Comparison of ENCODE assay signal across 21 cellular contexts in genomic region chr10:86944471-86944870, GRCh38. TPM values are rescaled to one million over a fixed set of nuclear protein-coding genes. Genes with fewer than 3 reads are reported as not detected.
DNase-seq lines count a peak whose midpoint lies in the region; ATAC-seq, FAIRE-seq and TF ChIP-seq lines count a peak whose summit lies in the region.
"Had no signal": no experiment of that assay in that cellular context is flagged by ENCODE, and none has a peak within 500 bp of the region (broad histone marks: within the 10 kb centered on the region; RNA-seq: fewer than 3 reads in every experiment).

No MANE protein-coding gene starts in this region.

- TF ChIP-seq POLR2A in K562 (conservative IDR thresholded peaks at IDR 0.05) (no peak), right lobe of liver (IDR thresholded peaks at IDR 0.05) (no peak)

- H3K9ac ChIP-seq in K562 (ENCODE audit: insufficient read depth in 1 of 2, low read depth in 2 of 2, low read length in 2 of 2) (no peak overlapping the region), mesenchymal stem cell (ENCODE audit: low read length) (peak overlapping the region; percentile 26)

- ATAC-seq in left ventricle myocardium superior (no peak), K562 (no peak), GM23338 (no peak), right lobe of liver (no peak)
- ATAC-seq: heart left ventricle had no signal

- H3K27me3 ChIP-seq in right atrium auricular region (no peaks in the 10 kb centered on the region), K562 (ENCODE audit: control insufficient read depth in 2 of 2, insufficient read depth in 2 of 2, low read length in 2 of 2) (no peaks in the 10 kb centered on the region), mesenchymal stem cell (ENCODE audit: control insufficient read depth in 1 of 2, insufficient read depth in 1 of 2, low read length in 2 of 2) (peaks cover 0 to 8% of the 10 kb centered on the region in 2 experiments), GM23338 (ENCODE audit: insufficient read depth) (peaks cover 8% of the 10 kb centered on the region; the same call in 1 of the 2 replicates), right lobe of liver (no peaks in the 10 kb centered on the region)
- H3K27me3 ChIP-seq: pancreas had no signal

- H4K91ac ChIP-seq in mesenchymal stem cell (ENCODE audit: low read length) = no peak overlapping the region

- H3K27me3 Mint-ChIP-seq in GM23338 (ENCODE audit: insufficient read depth, low read depth, poor library complexity) = peaks cover 29% of the 10 kb centered on the region

- no peak overlapping the region for H3K27ac Mint-ChIP-seq in GM23338
- H3K27ac Mint-ChIP-seq: T-helper 2 cell treated with Interferon-gamma antibody and Interleukin-4, amounts not matched to agents 5 μg/mL and 100 μg/mL, for 36 hours had no signal

- H3K4me3 ChIP-seq in right atrium auricular region = no peak overlapping the region
- H3K4me3 ChIP-seq in K562 = no peak overlapping the region
- H3K4me3 ChIP-seq in mesenchymal stem cell (ENCODE audit: insufficient read depth in 1 of 2, low read depth in 1 of 2, low read length in 2 of 2) = no peak overlapping the region
- H3K4me3 ChIP-seq in GM23338 = no peak overlapping the region
- no peak overlapping the region for H3K4me3 ChIP-seq in right lobe of liver
- H3K4me3 ChIP-seq: heart left ventricle, pancreas, stomach had no signal

- no peak overlapping the region for H2AK5ac ChIP-seq in mesenchymal stem cell (ENCODE audit: low read length, severe bottlenecking)

- H2BK12ac ChIP-seq in mesenchymal stem cell (ENCODE audit: low read length in 2 of 2) = no peak overlapping the region

- H3K9me3 ChIP-seq in right atrium auricular region (no peaks in the 10 kb centered on the region), K562 (replicated peaks; ENCODE audit: control insufficient read depth, insufficient read depth, low read depth, low read length) (no peaks in the 10 kb centered on the region), mesenchymal stem cell (ENCODE audit: control insufficient read depth, low read length) (no peaks in the 10 kb centered on the region), right lobe of liver (no peaks in the 10 kb centered on the region)
- H3K9me3 ChIP-seq: heart left ventricle, pancreas, stomach had no signal

- FAIRE-seq in K562 (lab: Jason Lieb, UNC) = no peak
- FAIRE-seq: D721Med, GM19239, pancreas had no signal

- H3F3A ChIP-seq in GM23338 (replicated peaks; ENCODE audit: low read depth) = no peaks in the 10 kb centered on the region

- H3K14ac ChIP-seq in mesenchymal stem cell (ENCODE audit: low read length in 2 of 2) = no peak overlapping the region

- H2BK15ac ChIP-seq in mesenchymal stem cell (ENCODE audit: low read depth, poor library complexity, severe bottlenecking) = no peak overlapping the region

- H3K79me2 ChIP-seq in K562 (ENCODE audit: control insufficient read depth, insufficient read depth, low read length) (no peaks in the 10 kb centered on the region), GM23338 (replicated peaks; ENCODE audit: insufficient read depth) (no peaks in the 10 kb centered on the region)

- peaks cover 15% of the 10 kb centered on the region for H3K4me1 Mint-ChIP-seq in GM23338

- H3K36me3 Mint-ChIP-seq in GM23338 (ENCODE audit: low read depth) = 0 out of 3 replicates have a peak, but pooled peaks cover 5% of the 10 kb centered on the region

- BruUV-seq in K562 (replicated peaks; lab: Mats Ljungman, UMichigan) = no TSS peak

- CTCF ChIA-PET in K562 (lab: Yijun Ruan, JAX; ENCODE audit: low intra/inter-chr PET ratio) = no interaction called here

- DNase-seq in right atrium auricular region (ENCODE audit: low spot score) (peak; percentile 43), left ventricle myocardium superior (no peak), K562 (ENCODE audit: extremely low read depth in 1 of 4, low spot score in 3 of 4) (no peak), mesenchymal stem cell (no peak), GM23338 (ENCODE audit: low spot score) (no peak), right lobe of liver (no peak), HPDE6-E6E7 (ENCODE audit: extremely low spot score) (no peak)
- DNase-seq in activated CD4-positive, alpha-beta T cell treated with anti-CD3 and anti-CD28 coated beads for 4 hours = no peak
- DNase-seq: aorta; erythroblast; KG1; NCI-H1105 treated with DMSO at 0.1 percent for 48 hours; pancreas; SHP77 treated with DMSO at 0.1 percent for 48 hours; stimulated activated CD4-positive, alpha-beta T cell treated with anti-CD3 and anti-CD28 coated beads, Interleukin-15, amount 100 ng/mL, for 24 hours had no signal

- H4K20me1 ChIP-seq in K562 (replicated peaks; ENCODE audit: control insufficient read depth, insufficient read depth, low read length) (no peaks in the 10 kb centered on the region), GM23338 (replicated peaks; ENCODE audit: insufficient read depth) (no peaks in the 10 kb centered on the region)

- no peak overlapping the region for H4K8ac ChIP-seq in mesenchymal stem cell (ENCODE audit: low read length)

- TF ChIP-seq CTCF in right atrium auricular region (IDR thresholded peaks at IDR 0.05) = no peak
- TF ChIP-seq CTCF in K562 (IDR thresholded peaks at IDR 0.05 in 2 of 3, conservative IDR thresholded peaks at IDR 0.05 in 1 of 3; ENCODE audit: insufficient read depth in 2 of 3, low read depth in 1 of 3, low read length in 3 of 3) = no peak
- no peak for TF ChIP-seq CTCF in GM23338 (conservative IDR thresholded peaks at IDR 0.05; ENCODE audit: low read depth in 2 of 2)
- TF ChIP-seq CTCF in right lobe of liver (IDR thresholded peaks at IDR 0.05) = no peak

- POLR2A ChIA-PET in K562 (lab: Yijun Ruan, JAX) = no interaction called here

- no peaks in the 10 kb centered on the region for H3K9me1 ChIP-seq in K562 (ENCODE audit: control insufficient read depth, insufficient read depth, low read length)

- no peak overlapping the region for H2BK120ac ChIP-seq in mesenchymal stem cell (ENCODE audit: low read depth, low read length)

- in situ Hi-C loops in K562 (cut with MboI) = no loop called here

- no peaks in the 10 kb centered on the region for H3K9me2 ChIP-seq in GM23338 (ENCODE audit: insufficient read depth)

- H2AFZ ChIP-seq in K562 (ENCODE audit: low read depth, low read length) (no peak overlapping the region; the same call in 1 of the 2 replicates), mesenchymal stem cell (ENCODE audit: low read depth, low read length) (no peak overlapping the region), GM23338 (no peak overlapping the region; the same call in 1 of the 2 replicates)

- H3K4me2 ChIP-seq in K562 (ENCODE audit: insufficient read depth, low read length) (no peak overlapping the region), mesenchymal stem cell (ENCODE audit: low read length, poor library complexity, severe bottlenecking) (no peak overlapping the region), GM23338 (no peak overlapping the region)

- intact Hi-C loops in left ventricle myocardium superior (cut with micrococcal nuclease) (no loop called here), K562 (cut with micrococcal nuclease) (no loop called here), right lobe of liver (cut with DNase I) (no loop called here)

- H3K27ac ChIP-seq in right atrium auricular region (no peak overlapping the region), K562 (ENCODE audit: extremely low read depth, low read depth, low read length) (no peak overlapping the region), mesenchymal stem cell (ENCODE audit: low read length, poor library complexity, severe bottlenecking) (no peak overlapping the region), GM23338 (ENCODE audit: low read depth) (no peak overlapping the region), right lobe of liver (no peak overlapping the region)
- H3K27ac ChIP-seq: pancreas, stomach had no signal

- H3K9me3 Mint-ChIP-seq in GM23338 = peaks cover 3% of the 10 kb centered on the region; the same call in 2 of the 3 replicates
- H3K9me3 Mint-ChIP-seq: T-helper 2 cell treated with Interferon-gamma antibody and Interleukin-4, amounts not matched to agents 5 μg/mL and 100 μg/mL, for 36 hours had no signal

- H3K4ac ChIP-seq in mesenchymal stem cell (ENCODE audit: low read depth in 1 of 2, low read length in 2 of 2) = no peak overlapping the region

- H3K4me1 ChIP-seq in right atrium auricular region (peaks cover 0 to 40% of the 10 kb centered on the region in 2 donors), K562 (replicated peaks in 1 of 2; ENCODE audit: control insufficient read depth in 2 of 2, insufficient read depth in 2 of 2, low read length in 2 of 2) (peaks cover 0 to 17% of the 10 kb centered on the region in 2 experiments; a peak in 2 of 5 replicates), mesenchymal stem cell (ENCODE audit: control insufficient read depth, insufficient read depth, low read depth, low read length) (peaks cover 7% of the 10 kb centered on the region), GM23338 (ENCODE audit: insufficient read depth) (peaks cover 6% of the 10 kb centered on the region; the same call in 1 of the 2 replicates), right lobe of liver (peaks cover 0 to 25% (median 9%) of the 10 kb centered on the region in 4 donors)
- H3K4me1 ChIP-seq: pancreas had no signal

- H3K79me1 ChIP-seq in mesenchymal stem cell (replicated peaks; ENCODE audit: low read length, poor library complexity, severe bottlenecking) = no peaks in the 10 kb centered on the region

- no peak overlapping the region for H3K4me3 Mint-ChIP-seq in GM23338
- H3K4me3 Mint-ChIP-seq: T-helper 2 cell treated with Interferon-gamma antibody and Interleukin-4, amounts not matched to agents 5 μg/mL and 100 μg/mL, for 36 hours had no signal

- H3K36me3 ChIP-seq in right atrium auricular region (no peaks in the 10 kb centered on the region), K562 (ENCODE audit: control insufficient read depth, insufficient read depth, low read length) (no peaks in the 10 kb centered on the region), mesenchymal stem cell (ENCODE audit: control insufficient read depth in 1 of 2, insufficient read depth in 2 of 2, low read depth in 1 of 2, low read length in 2 of 2) (peaks cover 0 to 4% of the 10 kb centered on the region in 2 experiments), GM23338 (ENCODE audit: insufficient read depth) (no peaks in the 10 kb centered on the region), right lobe of liver (no peaks in the 10 kb centered on the region)
- H3K36me3 ChIP-seq: pancreas had no signal

- H3K23ac ChIP-seq in mesenchymal stem cell (ENCODE audit: low read length in 2 of 2) = no peak overlapping the region

- TF ChIP-seq EP300 in K562 (IDR thresholded peaks at IDR 0.05; ENCODE audit: low read length) = no peak

- no peak for TF ChIP-seq RAD21 in K562 (CRISPR knock-in tag; conservative IDR thresholded peaks at IDR 0.05 in 1 of 2, IDR thresholded peaks at IDR 0.05 in 1 of 2)

- H3K18ac ChIP-seq in mesenchymal stem cell (ENCODE audit: low read depth in 1 of 2, low read length in 2 of 2) = no peak overlapping the region

- no peak overlapping the region for H2BK5ac ChIP-seq in mesenchymal stem cell (ENCODE audit: low read depth, low read length, poor library complexity, severe bottlenecking)

RNA-seq across cellular contexts. Expression of gene MMRN2, which starts 12.9 kb away (rescaled TPM):
- 10 to 100 TPM; 57.0 to 81.3 TPM for total RNA-seq in right atrium auricular region
- total RNA-seq in left ventricle myocardium superior = 31.3 TPM
- total RNA-seq in K562 (2011; cell fraction: chromatin; rRNA removed; ENCODE audit: low replicate concordance) = 1.1 and 2.8 TPM in 2 replicates
- 2.0 and 2.7 TPM in 2 replicates for total RNA-seq in K562 (2011; cell fraction: nucleolus; rRNA removed)
- total RNA-seq in K562 (2011; cell fraction: nucleoplasm; rRNA removed) = 1.5 and 2.6 TPM in 2 replicates
- 0.90 and 1.7 TPM in 2 replicates for total RNA-seq in K562 (2014; rRNA removed)
- 0.54 and 0.76 TPM in 2 replicates for total RNA-seq in K562 (2014; rRNA removed; fragmentation: Illumina TruSeq; extraction: Trizol)
- 1.2 and 1.5 TPM in 2 replicates for total RNA-seq in K562 (2015; rRNA removed; fragmentation: Illumina TruSeq; extraction: Trizol)
- total RNA-seq in K562 (2021) = 1.3 and 2.0 TPM in 2 replicates
- 0.68 and 1.6 TPM in 2 replicates for polyA plus RNA-seq in K562 (2011; rRNA removed)
- polyA plus RNA-seq in K562 (2011; cell fraction: cytosol; rRNA removed) = 0.60 and 1.9 TPM in 2 replicates
- 1.1 and 4.2 TPM in 2 replicates for polyA plus RNA-seq in K562 (2011; cell fraction: nucleus; rRNA removed)
- polyA plus RNA-seq in K562 (2012) = 0.80 and 0.83 TPM in 2 replicates
- 0.73 and 1.4 TPM in 2 replicates for polyA plus RNA-seq in K562 (2014; fragmentation: Illumina TruSeq; extraction: Trizol)
- under 1 TPM; 0.07 to 0.14 TPM for polyA plus RNA-seq in K562 (2014; fragmentation: Nextera tagmentation; extraction: Ambion mirVana)
- 1.9 and 2.2 TPM in 2 replicates for polyA plus RNA-seq in K562 (2014; rRNA removed)
- polyA minus RNA-seq in K562 (2011; rRNA and poly(A)+ RNA removed) = 0.84 and 1.3 TPM in 2 replicates
- 1.1 and 2.6 TPM in 2 replicates for polyA minus RNA-seq in K562 (2011; cell fraction: cytosol; rRNA and poly(A)+ RNA removed)
- polyA minus RNA-seq in K562 (2011; cell fraction: nucleus; rRNA and poly(A)+ RNA removed) = 0.54 and 0.56 TPM in 2 replicates
- polyA plus RNA-seq in mesenchymal stem cell (2013, experiment 1 of 2) = 0.41 TPM
- 0.34 TPM for polyA plus RNA-seq in mesenchymal stem cell (2013, experiment 2 of 2)
- total RNA-seq in GM23338 (2014; rRNA removed; shearing (Covaris generic)) = 1.0 and 2.4 TPM in 2 replicates
- polyA plus RNA-seq in GM23338 (2016; fragmentation: Nextera tagmentation; extraction: Ambion mirVana) = 0.32 and 0.70 TPM in 2 replicates
- total RNA-seq in right lobe of liver = 10 to 100 TPM in 3 of 6 experiments, 1 to 10 TPM in 3; 6.2 to 11.8 (median 9.1) TPM

RNA-seq across cellular contexts. Expression of gene SNCG, which starts 13.9 kb away (rescaled TPM):
- 10 to 100 TPM; 20.9 to 33.8 TPM for total RNA-seq in right atrium auricular region
- 21.2 TPM for total RNA-seq in left ventricle myocardium superior
- 20.0 and 61.3 TPM in 2 replicates for total RNA-seq in K562 (2011; cell fraction: chromatin; rRNA removed; ENCODE audit: low replicate concordance)
- 72.0 and 82.9 TPM in 2 replicates for total RNA-seq in K562 (2011; cell fraction: nucleolus; rRNA removed)
- 49.9 and 55.1 TPM in 2 replicates for total RNA-seq in K562 (2011; cell fraction: nucleoplasm; rRNA removed)
- 135 and 142 TPM in 2 replicates for total RNA-seq in K562 (2014; rRNA removed)
- 16.7 and 27.3 TPM in 2 replicates for total RNA-seq in K562 (2014; rRNA removed; fragmentation: Illumina TruSeq; extraction: Trizol)
- 104 TPM in 2 replicates for total RNA-seq in K562 (2015; rRNA removed; fragmentation: Illumina TruSeq; extraction: Trizol)
- total RNA-seq in K562 (2021) = 86.6 and 93.6 TPM in 2 replicates
- 64.0 and 146 TPM in 2 replicates for polyA plus RNA-seq in K562 (2011; rRNA removed)
- polyA plus RNA-seq in K562 (2011; cell fraction: cytosol; rRNA removed) = 66.6 and 210 TPM in 2 replicates
- polyA plus RNA-seq in K562 (2011; cell fraction: nucleus; rRNA removed) = 63.9 and 189 TPM in 2 replicates
- polyA plus RNA-seq in K562 (2012) = 88.6 and 139 TPM in 2 replicates
- 45.5 and 108 TPM in 2 replicates for polyA plus RNA-seq in K562 (2014; fragmentation: Illumina TruSeq; extraction: Trizol)
- 10 to 100 TPM in 1 of 2 experiments, 1 to 10 TPM in 1; 9.8 to 34.3 TPM for polyA plus RNA-seq in K562 (2014; fragmentation: Nextera tagmentation; extraction: Ambion mirVana)
- 132 and 141 TPM in 2 replicates for polyA plus RNA-seq in K562 (2014; rRNA removed)
- polyA minus RNA-seq in K562 (2011; rRNA and poly(A)+ RNA removed) = 22.0 and 71.1 TPM in 2 replicates
- 38.1 and 88.0 TPM in 2 replicates for polyA minus RNA-seq in K562 (2011; cell fraction: cytosol; rRNA and poly(A)+ RNA removed)
- polyA minus RNA-seq in K562 (2011; cell fraction: nucleus; rRNA and poly(A)+ RNA removed) = 11.4 and 21.5 TPM in 2 replicates
- polyA plus RNA-seq in mesenchymal stem cell (2013, experiment 1 of 2) = 12.8 TPM
- 12.6 TPM for polyA plus RNA-seq in mesenchymal stem cell (2013, experiment 2 of 2)
- 4.0 and 9.6 TPM in 2 replicates for total RNA-seq in GM23338 (2014; rRNA removed; shearing (Covaris generic))
- polyA plus RNA-seq in GM23338 (2016; fragmentation: Nextera tagmentation; extraction: Ambion mirVana) = 17.0 and 18.5 TPM in 2 replicates
- 10 to 100 TPM in 2 of 6 experiments, 1 to 10 TPM in 4; 1.1 to 21.2 (median 2.2) TPM for total RNA-seq in right lobe of liver
- total RNA-seq: kidney epithelial cell had no signal

RNA-seq across cellular contexts. Expression of gene ADIRF, which starts 23.8 kb away (rescaled TPM):
- total RNA-seq in right atrium auricular region (100 to 1,000 TPM in 1 of 2 donors, 10 to 100 TPM in 1; 67.8 to 195 TPM), left ventricle myocardium superior (41.8 TPM), K562 (2014; rRNA removed) (not detected in 2 replicates), K562 (2014; rRNA removed; fragmentation: Illumina TruSeq; extraction: Trizol) (not detected in 2 replicates), K562 (2015; rRNA removed; fragmentation: Illumina TruSeq; extraction: Trizol) (not detected in 2 replicates), K562 (2021) (0.27 TPM in 1 of 2 replicates, not detected in the other), right lobe of liver (10 to 100 TPM; 11.1 to 77.6 (median 28.6) TPM)
- not detected in 2 replicates for total RNA-seq in K562 (2011; cell fraction: chromatin; rRNA removed; ENCODE audit: low replicate concordance)
- total RNA-seq in K562 (2011; cell fraction: nucleolus; rRNA removed) = not detected in 2 replicates
- total RNA-seq in K562 (2011; cell fraction: nucleoplasm; rRNA removed) = not detected in 2 replicates
- polyA plus RNA-seq in K562 (2011; rRNA removed) (not detected in 2 replicates), K562 (2014; fragmentation: Illumina TruSeq; extraction: Trizol) (not detected in 2 replicates), K562 (2014; fragmentation: Nextera tagmentation; extraction: Ambion mirVana) (under 1 TPM in 1 of 2 experiments, not detected in 1; 0.08 TPM), K562 (2014; rRNA removed) (not detected in 2 replicates), GM23338 (2016; fragmentation: Nextera tagmentation; extraction: Ambion mirVana) (0.66 and 1.7 TPM in 2 replicates)
- polyA plus RNA-seq in K562 (2011; cell fraction: cytosol; rRNA removed) = not detected in 2 replicates
- polyA plus RNA-seq in K562 (2011; cell fraction: nucleus; rRNA removed) = not detected in 2 replicates
- polyA plus RNA-seq in K562 (2012) = not detected in 2 replicates
- not detected in 2 replicates for polyA minus RNA-seq in K562 (2011; rRNA and poly(A)+ RNA removed)
- not detected in 2 replicates for polyA minus RNA-seq in K562 (2011; cell fraction: cytosol; rRNA and poly(A)+ RNA removed)
- polyA minus RNA-seq in K562 (2011; cell fraction: nucleus; rRNA and poly(A)+ RNA removed) = not detected in 2 replicates
- 0.30 TPM for polyA plus RNA-seq in mesenchymal stem cell (2013, experiment 1 of 2)
- 0.23 TPM for polyA plus RNA-seq in mesenchymal stem cell (2013, experiment 2 of 2)
- total RNA-seq in GM23338 (2014; rRNA removed; shearing (Covaris generic)) = not detected in 2 replicates
- total RNA-seq: kidney epithelial cell had no signal

Comparison
In these comparisons a context has a peak if more than half of its experiments do, and no peak if none do; other contexts are left out.
1. RNA of gene ADIRF, which starts 23.8 kb away (total RNA-seq): 67.8 to 195 TPM in right atrium auricular region, 41.8 TPM in left ventricle myocardium superior (single experiment) and 11.1 to 77.6 TPM in right lobe of liver; 0.27 TPM in K562 and not detected in GM23338; every median in the first group is over 4 times any median in the second.